24 cellular contexts compared by ENCODE assay signal in genomic region chr11:1278766-1279673, GRCh38. TPM values are rescaled to one million over a fixed set of nuclear protein-coding genes. Genes with fewer than 3 reads are reported as not detected.
DNase-seq lines count a peak whose midpoint lies in the region; ATAC-seq and TF ChIP-seq lines count a peak whose summit lies in the region.
"Had no signal": no experiment of that assay in that cellular context is flagged by ENCODE, and none has a peak within 500 bp of the region (broad histone marks: within the 10 kb centered on the region; RNA-seq: fewer than 3 reads in every experiment).

No MANE protein-coding gene starts in this region.

- peaks cover 40 to 47% of the 10 kb centered on the region in 2 donors for H3K36me3 Mint-ChIP-seq in stimulated activated naive B cell treated with anti-CD40 and anti-IgM and Interleukin-4, amounts not matched to agents 10 μg/mL and 1 μg/mL and 100 μg/mL, for 72 hours

- H3K27ac Mint-ChIP-seq in stimulated activated naive B cell treated with anti-CD40 and anti-IgM and Interleukin-4, amounts not matched to agents 10 μg/mL and 1 μg/mL and 100 μg/mL, for 72 hours = peak overlapping the region; percentile 59

- no peak overlapping the region for H3K4me3 Mint-ChIP-seq in stimulated activated naive B cell treated with anti-CD40 and anti-IgM and Interleukin-4, amounts not matched to agents 10 μg/mL and 1 μg/mL and 100 μg/mL, for 72 hours
- H3K4me3 Mint-ChIP-seq: CD4-positive, CD25-positive, alpha-beta regulatory T cell had no signal

- DNase-seq in Right ventricle myocardium superior (peak; percentile 31), right atrium auricular region (ENCODE audit: low spot score) (no peak), dorsolateral prefrontal cortex (no peak), right cardiac atrium (peak; percentile 7 to 44 (median 40)), HAP-1 (ENCODE audit: low spot score in 2 of 2) (no peak), prostate gland (ENCODE audit: low spot score) (no peak), SW 1271 (lab: John Stamatoyannopoulos, UW) (no peak)
- DNase-seq in stimulated activated naive B cell treated with anti-CD40 and anti-IgM and Interleukin-4, amounts not matched to agents 10 μg/mL and 1 μg/mL and 100 μg/mL, for 72 hours = no peak
- DNase-seq: 8988T; ACHN; BE2C; CD4-positive, CD25-positive, alpha-beta regulatory T cell; DMS153; DND-41; KG1; MG63; NCI-H1105 treated with DMSO at 0.1 percent for 48 hours; NCI-H2029; NCI-H446 treated with DMSO at 0.1 percent for 48 hours; NCI-H526; NCI-H82; PC-9; SHP77 had no signal

- H3K4me1 ChIP-seq in right atrium auricular region (peaks cover 0 to 25% of the 10 kb centered on the region in 2 donors), right cardiac atrium (ENCODE audit: control insufficient read depth, insufficient read depth, low read length) (no peaks in the 10 kb centered on the region), HAP-1 (no peaks in the 10 kb centered on the region), prostate gland (replicated peaks) (no peaks in the 10 kb centered on the region)
- H3K4me1 ChIP-seq: BE2C had no signal

- H3K4me1 Mint-ChIP-seq in stimulated activated naive B cell treated with anti-CD40 and anti-IgM and Interleukin-4, amounts not matched to agents 10 μg/mL and 1 μg/mL and 100 μg/mL, for 72 hours = no peaks in the 10 kb centered on the region

- no peak for TF ChIP-seq CTCF in right atrium auricular region (IDR thresholded peaks at IDR 0.05)
- TF ChIP-seq CTCF in dorsolateral prefrontal cortex (IDR thresholded peaks at IDR 0.05 in 54 of 56, conservative IDR thresholded peaks at IDR 0.05 in 2 of 56; ENCODE audit: low read depth in 1 of 56, partially characterized antibody in 56 of 56) = no peak
- no peak for TF ChIP-seq CTCF in prostate gland (IDR thresholded peaks at IDR 0.05)

- H3K27me3 ChIP-seq in right atrium auricular region (no peaks in the 10 kb centered on the region), dorsolateral prefrontal cortex (no peaks in the 10 kb centered on the region), right cardiac atrium (ENCODE audit: control insufficient read depth, insufficient read depth) (no peaks in the 10 kb centered on the region), HAP-1 (ENCODE audit: low read depth) (no peaks in the 10 kb centered on the region), prostate gland (replicated peaks; ENCODE audit: insufficient read depth) (no peaks in the 10 kb centered on the region)
- H3K27me3 ChIP-seq: BE2C, MG63 had no signal

- in situ Hi-C loops in HAP-1 (cut with MboI; ENCODE audit: low sequenced_read_pairs) = no loop called here

- no peaks in the 10 kb centered on the region for H3K27me3 Mint-ChIP-seq in stimulated activated naive B cell treated with anti-CD40 and anti-IgM and Interleukin-4, amounts not matched to agents 10 μg/mL and 1 μg/mL and 100 μg/mL, for 72 hours
- H3K27me3 Mint-ChIP-seq: CD4-positive, CD25-positive, alpha-beta regulatory T cell had no signal

- H3K4me3 ChIP-seq in right atrium auricular region (no peak overlapping the region), dorsolateral prefrontal cortex (no peak overlapping the region), right cardiac atrium (ENCODE audit: low read length) (no peak overlapping the region), HAP-1 (no peak overlapping the region), prostate gland (no peak overlapping the region)
- H3K4me3 ChIP-seq: MG63, PC-9 had no signal

- intact Hi-C loops in Right ventricle myocardium superior (cut with DNase I) (no loop called here), dorsolateral prefrontal cortex (cut with DNase I) (no loop called here), right cardiac atrium (cut with DNase I) (no loop called here), prostate gland (cut with DNase I) (no loop called here)

- no peak for TF ChIP-seq POLR2A in prostate gland (IDR thresholded peaks at IDR 0.05)

- ATAC-seq in Right ventricle myocardium superior (ENCODE audit: poor library complexity) (no peak), right cardiac atrium (no peak)
- ATAC-seq in stimulated activated naive B cell treated with anti-CD40 and anti-IgM and Interleukin-4, amounts not matched to agents 10 μg/mL and 1 μg/mL and 100 μg/mL, for 72 hours (replicated peaks) = no peak

- H3K27ac ChIP-seq in right atrium auricular region (no peak overlapping the region), dorsolateral prefrontal cortex (peak overlapping the region in 39 of 59 donors; percentile 2 to 93 (median 70)), right cardiac atrium (ENCODE audit: low read length) (no peak overlapping the region), prostate gland (no peak overlapping the region)
- H3K27ac ChIP-seq: PC-9 had no signal

- H3K36me3 ChIP-seq in right atrium auricular region (peaks cover 67% of the 10 kb centered on the region), HAP-1 (replicated peaks) (0 out of 2 replicates have a peak, but pooled peaks cover 4% of the 10 kb centered on the region), prostate gland (peaks cover 8 to 20% of the 10 kb centered on the region in 2 donors)
- H3K36me3 ChIP-seq: BE2C had no signal

- WGBS in right cardiac atrium = 93% methylated on average over 40 of the region's 40 CpGs
- WGBS in prostate gland = 95% methylated on average over 39 of the region's 40 CpGs

- no peaks in the 10 kb centered on the region for H3K9me3 Mint-ChIP-seq in stimulated activated naive B cell treated with anti-CD40 and anti-IgM and Interleukin-4, amounts not matched to agents 10 μg/mL and 1 μg/mL and 100 μg/mL, for 72 hours
- H3K9me3 Mint-ChIP-seq: CD4-positive, CD25-positive, alpha-beta regulatory T cell had no signal

- no peaks in the 10 kb centered on the region for H3K9me3 ChIP-seq in right atrium auricular region
- H3K9me3 ChIP-seq in right cardiac atrium (ENCODE audit: control insufficient read depth, low read length) = no peaks in the 10 kb centered on the region
- no peaks in the 10 kb centered on the region for H3K9me3 ChIP-seq in HAP-1
- no peaks in the 10 kb centered on the region for H3K9me3 ChIP-seq in prostate gland
- H3K9me3 ChIP-seq: BE2C, MG63 had no signal

RNA-seq across cellular contexts. Expression of gene TOLLIP, which starts 30.4 kb away (rescaled TPM):
- total RNA-seq in Right ventricle myocardium superior = 49.9 TPM
- 10 to 100 TPM; 29.6 to 41.0 TPM for total RNA-seq in right atrium auricular region
- 100 to 1,000 TPM; 129 to 348 (median 261) TPM for total RNA-seq in dorsolateral prefrontal cortex
- total RNA-seq in right cardiac atrium = 10 to 100 TPM; 42.2 to 53.6 (median 46.0) TPM
- 32.6 TPM for polyA plus RNA-seq in right cardiac atrium
- 100 to 1,000 TPM in 1 of 2 donors, 10 to 100 TPM in 1; 72.8 to 161 TPM for total RNA-seq in prostate gland

RNA-seq across cellular contexts. Expression of gene MUC5B, which starts 56.2 kb away (rescaled TPM):
- total RNA-seq in Right ventricle myocardium superior = not detected
- not detected for total RNA-seq in right atrium auricular region
- total RNA-seq in dorsolateral prefrontal cortex = 1 to 10 TPM in 8 of 120 experiments, under 1 TPM in 54, not detected in 58; 0.03 to 2.2 (median 0.22) TPM
- not detected for total RNA-seq in right cardiac atrium
- polyA plus RNA-seq in right cardiac atrium = under 0.01 TPM
- 10 to 100 TPM in 1 of 2 donors, under 1 TPM in 1; 0.18 to 17.3 TPM for total RNA-seq in prostate gland
- total RNA-seq: CD4-positive, CD25-positive, alpha-beta regulatory T cell; RPMI7951 had no signal
- polyA plus RNA-seq: CD4-positive, CD25-positive, alpha-beta regulatory T cell had no signal

Comparison
In these comparisons a context has a peak if more than half of its experiments do, and no peak if none do; other contexts are left out.
1. DNase-seq: peak in Right ventricle myocardium superior (single experiment) and right cardiac atrium (3 of 3); none in right atrium auricular region (single experiment), dorsolateral prefrontal cortex (0 of 10), stimulated activated naive B cell treated with anti-CD40 and anti-IgM and Interleukin-4, amounts not matched to agents 10 μg/mL and 1 μg/mL and 100 μg/mL, for 72 hours (single experiment), HAP-1 (0 of 2), prostate gland (single experiment) and SW 1271 (0 of 2).
2. H3K27ac ChIP-seq: peak in dorsolateral prefrontal cortex (39 of 59); none in right atrium auricular region (0 of 2), right cardiac atrium (single experiment) and prostate gland (0 of 2).